ENCODE assay signal across 8 cellular contexts in genomic region chr7:85851571-85852193, GRCh38.
DNase-seq lines count a peak whose midpoint lies in the region; ATAC-seq and TF ChIP-seq lines count a peak whose summit lies in the region.

No MANE protein-coding gene starts in this region.

- H3K27ac Mint-ChIP-seq in activated T-helper 2 cell treated with anti-CD3 and anti-CD28 coated beads, Interferon-gamma antibody, Interleukin-2, Interleukin-4, amounts not matched to agents 10 μg/mL and 5 μg/mL and 100 μg/mL, durations not matched to agents 14 hours and 24 hours and 36 hours = no peak overlapping the region
- no peak overlapping the region for H3K27ac Mint-ChIP-seq in CD8-positive, alpha-beta T cell

- H3K27ac ChIP-seq in breast epithelium = no peak overlapping the region
- H3K27ac ChIP-seq in CD8-positive, alpha-beta T cell (ENCODE audit: low read depth, low read length) = no peak overlapping the region

- CTCF ChIA-PET in CD8-positive, alpha-beta T cell (lab: Charles Lee) = no interaction called here

- peak; percentile 42 for DNase-seq in EH (ENCODE audit: low read depth)
- DNase-seq in NCI-H2081 treated with DMSO at 0.1 percent for 48 hours (lab: John Stamatoyannopoulos, UW) = peak; percentile 14
- DNase-seq in breast epithelium (ENCODE audit: low spot score in 2 of 2) = no peak
- DNase-seq in middle frontal gyrus (ENCODE audit: extremely low spot score, low spot score) = peak; percentile 24
- no peak for DNase-seq in OCI-M2 (lab: John Stamatoyannopoulos, UW; ENCODE audit: unreplicated experiment)
- no peak for DNase-seq in activated T-helper 2 cell treated with anti-CD3 and anti-CD28 coated beads, Interferon-gamma antibody, Interleukin-2, Interleukin-4, amounts not matched to agents 10 μg/mL and 5 μg/mL and 100 μg/mL, durations not matched to agents 14 hours and 24 hours and 36 hours (ENCODE audit: low spot score)
- no peak for DNase-seq in CD8-positive, alpha-beta T cell
- no peak for DNase-seq in T-helper 1 cell

- no peaks in the 10 kb centered on the region for H3K9me3 Mint-ChIP-seq in activated T-helper 2 cell treated with anti-CD3 and anti-CD28 coated beads, Interferon-gamma antibody, Interleukin-2, Interleukin-4, amounts not matched to agents 10 μg/mL and 5 μg/mL and 100 μg/mL, durations not matched to agents 14 hours and 24 hours and 36 hours
- no peaks in the 10 kb centered on the region for H3K9me3 Mint-ChIP-seq in CD8-positive, alpha-beta T cell

- no peaks in the 10 kb centered on the region for H3K4me1 ChIP-seq in breast epithelium
- no peaks in the 10 kb centered on the region for H3K4me1 ChIP-seq in CD8-positive, alpha-beta T cell (ENCODE audit: insufficient read depth, low read length)

- no peaks in the 10 kb centered on the region for H3K36me3 Mint-ChIP-seq in activated T-helper 2 cell treated with anti-CD3 and anti-CD28 coated beads, Interferon-gamma antibody, Interleukin-2, Interleukin-4, amounts not matched to agents 10 μg/mL and 5 μg/mL and 100 μg/mL, durations not matched to agents 14 hours and 24 hours and 36 hours (ENCODE audit: low read depth)
- no peaks in the 10 kb centered on the region for H3K36me3 Mint-ChIP-seq in CD8-positive, alpha-beta T cell

- TF ChIP-seq POLR2A in breast epithelium (IDR thresholded peaks at IDR 0.05) = no peak

- no peaks in the 10 kb centered on the region for H3K9me3 ChIP-seq in breast epithelium
- no peaks in the 10 kb centered on the region for H3K9me3 ChIP-seq in CD8-positive, alpha-beta T cell (ENCODE audit: low read length)

- peaks cover 4% of the 10 kb centered on the region for H3K36me3 ChIP-seq in breast epithelium
- H3K36me3 ChIP-seq in CD8-positive, alpha-beta T cell (ENCODE audit: insufficient read depth, low read length) = no peaks in the 10 kb centered on the region

- POLR2A ChIA-PET in CD8-positive, alpha-beta T cell (lab: Charles Lee) = no interaction called here

- no peaks in the 10 kb centered on the region for H3K27me3 Mint-ChIP-seq in activated T-helper 2 cell treated with anti-CD3 and anti-CD28 coated beads, Interferon-gamma antibody, Interleukin-2, Interleukin-4, amounts not matched to agents 10 μg/mL and 5 μg/mL and 100 μg/mL, durations not matched to agents 14 hours and 24 hours and 36 hours (ENCODE audit: low read depth)
- H3K27me3 Mint-ChIP-seq in CD8-positive, alpha-beta T cell (ENCODE audit: low read depth) = no peaks in the 10 kb centered on the region

- no peaks in the 10 kb centered on the region for H3K27me3 ChIP-seq in breast epithelium
- H3K27me3 ChIP-seq in CD8-positive, alpha-beta T cell (ENCODE audit: insufficient read depth, low read length) = no peaks in the 10 kb centered on the region

- TF ChIP-seq CTCF in breast epithelium (IDR thresholded peaks at IDR 0.05) = peak in 2 of 3 donors; percentile 29 to 47
- TF ChIP-seq CTCF in CD8-positive, alpha-beta T cell (IDR thresholded peaks at IDR 0.05) = no peak

- ATAC-seq in CD8-positive, alpha-beta T cell = no peak

- intact Hi-C loops in breast epithelium (cut with DNase I; ENCODE audit: low total_unique reads) = no loop called here
- intact Hi-C loops in activated T-helper 2 cell treated with anti-CD3 and anti-CD28 coated beads, Interferon-gamma antibody, Interleukin-2, Interleukin-4, amounts not matched to agents 10 μg/mL and 5 μg/mL and 100 μg/mL, durations not matched to agents 14 hours and 24 hours and 36 hours (cut with micrococcal nuclease) = no loop called here
- intact Hi-C loops in CD8-positive, alpha-beta T cell (cut with DNase I, micrococcal nuclease) = no loop called here

- no peak overlapping the region for H3K4me3 ChIP-seq in breast epithelium
- no peak overlapping the region for H3K4me3 ChIP-seq in CD8-positive, alpha-beta T cell (ENCODE audit: low read depth, low read length)

- no peaks in the 10 kb centered on the region for H3K4me1 Mint-ChIP-seq in activated T-helper 2 cell treated with anti-CD3 and anti-CD28 coated beads, Interferon-gamma antibody, Interleukin-2, Interleukin-4, amounts not matched to agents 10 μg/mL and 5 μg/mL and 100 μg/mL, durations not matched to agents 14 hours and 24 hours and 36 hours (ENCODE audit: low read depth)
- no peaks in the 10 kb centered on the region for H3K4me1 Mint-ChIP-seq in CD8-positive, alpha-beta T cell (ENCODE audit: low read depth)

- H3K4me3 Mint-ChIP-seq in activated T-helper 2 cell treated with anti-CD3 and anti-CD28 coated beads, Interferon-gamma antibody, Interleukin-2, Interleukin-4, amounts not matched to agents 10 μg/mL and 5 μg/mL and 100 μg/mL, durations not matched to agents 14 hours and 24 hours and 36 hours (ENCODE audit: low read depth) = no peak overlapping the region
- H3K4me3 Mint-ChIP-seq in CD8-positive, alpha-beta T cell = no peak overlapping the region

Comparison
In these comparisons a context has a peak if more than half of its experiments do, and no peak if none do; other contexts are left out.
1. DNase-seq: peak in EH (single experiment), NCI-H2081 treated with DMSO at 0.1 percent for 48 hours (single experiment) and middle frontal gyrus (single experiment); none in breast epithelium (0 of 2), OCI-M2 (single experiment), activated T-helper 2 cell treated with anti-CD3 and anti-CD28 coated beads, Interferon-gamma antibody, Interleukin-2, Interleukin-4, amounts not matched to agents 10 μg/mL and 5 μg/mL and 100 μg/mL, durations not matched to agents 14 hours and 24 hours and 36 hours (single experiment), CD8-positive, alpha-beta T cell (0 of 7) and T-helper 1 cell (0 of 5).